Comparison of ENCODE assay signal across 8 cellular contexts in genomic region chr16:117381-118365, GRCh38. TPM values are rescaled to one million over a fixed set of nuclear protein-coding genes. Genes with fewer than 3 reads are reported as not detected.
A peak's percentile ranks its signal among the peaks of the same experiment; 100 is the strongest.
DNase-seq lines count a peak whose midpoint lies in the region; ATAC-seq and TF ChIP-seq lines count a peak whose summit lies in the region.

No MANE protein-coding gene starts in this region.

- no peak overlapping the region for H3K27ac Mint-ChIP-seq in memory B cell

- peak; percentile 34 for TF ChIP-seq CTCF in GM13976 (IDR thresholded peaks at IDR 0.05; ENCODE audit: borderline replicate concordance, control extremely low read depth, extremely low read depth, insufficient read depth, missing control alignments)

- H3K36me3 Mint-ChIP-seq in memory B cell: peaks cover 8% of the 10 kb centered on the region

- peaks cover 2% of the 10 kb centered on the region for H3K4me1 Mint-ChIP-seq in memory B cell

- H3K4me3 Mint-ChIP-seq in memory B cell: no peak overlapping the region

- in situ Hi-C loops in GM13976 (cut with MboI; ENCODE audit: low sequenced_read_pairs, unreplicated experiment): loop anchor here (5.0 kb wide), 1 partner anchor 65 kb away; the partner anchor contains the start of gene HBQ1

- peak; percentile 90 for ATAC-seq in memory B cell (ENCODE audit: low read depth)
- no peak for ATAC-seq in HG03520 (IDR thresholded peaks at IDR 0.05; ENCODE audit: unreplicated experiment)

- no peaks in the 10 kb centered on the region for H3K27me3 Mint-ChIP-seq in memory B cell

- no peaks in the 10 kb centered on the region for H3K9me3 Mint-ChIP-seq in memory B cell

- peak; percentile 59 for DNase-seq in 8988T
- peak; percentile 74 for DNase-seq in GM13976 (ENCODE audit: low spot score)
- DNase-seq in NCI-H226: peak; percentile 12
- DNase-seq in activated CD4-positive, CD25-positive, alpha-beta regulatory T cell treated with anti-CD3 and anti-CD28 coated beads, Interleukin-2, amount 50 U/mL, for 72 hours: peak; percentile 51
- DNase-seq in cerebellum (ENCODE audit: low spot score): peak; percentile 59
- DNase-seq in memory B cell (ENCODE audit: low spot score in 2 of 2): peak; percentile 65 to 71
- DNase-seq in stimulated activated CD8-positive, alpha-beta memory T cell treated with anti-CD3 and anti-CD28 coated beads, Interleukin-7, amount 100 ng/mL, for 24 hours (ENCODE audit: low read depth): peak; percentile 48

RNA-seq across cellular contexts. Expression of gene NPRL3, which starts 20.8 kb away (rescaled TPM):
- 20.6 TPM for total RNA-seq in cerebellum

RNA-seq across cellular contexts. Expression of gene HBZ, which starts 34.8 kb away (rescaled TPM):
- total RNA-seq in cerebellum: not detected

RNA-seq across cellular contexts. Expression of gene MPG, which starts 39.6 kb away (rescaled TPM):
- 27.5 TPM for total RNA-seq in cerebellum

RNA-seq across cellular contexts. Expression of gene RHBDF1, which starts 45.2 kb away (rescaled TPM):
- 5.3 TPM for total RNA-seq in cerebellum

RNA-seq across cellular contexts. Expression of gene HBM, which starts 48.1 kb away (rescaled TPM):
- 12.8 TPM for total RNA-seq in cerebellum

Comparison
In these comparisons a context has a peak if more than half of its experiments do, and no peak if none do; other contexts are left out.
1. DNase-seq: peak in every context shown above with its lines; median percentile 74 in GM13976; 68 in memory B cell; 59 in 8988T; 59 in cerebellum; 51 in activated CD4-positive, CD25-positive, alpha-beta regulatory T cell treated with anti-CD3 and anti-CD28 coated beads, Interleukin-2, amount 50 U/mL, for 72 hours; 48 in stimulated activated CD8-positive, alpha-beta memory T cell treated with anti-CD3 and anti-CD28 coated beads, Interleukin-7, amount 100 ng/mL, for 24 hours; 12 in NCI-H226.